In genomic region chr2:184206045-184206444, GRCh38 we compare ENCODE assay signal across 10 cellular contexts.
"Had no signal": no experiment of that assay in that cellular context is flagged by ENCODE, and none has a peak within 500 bp of the region (broad histone marks: within the 10 kb centered on the region; RNA-seq: fewer than 3 reads in every experiment).

No MANE protein-coding gene starts in this region.

- H2AFZ ChIP-seq: GM23248, GM23338 had no signal

- DNase-seq: GM23248, GOT3, H7, H9, HCEC 1CT, HFFc6 had no signal

- H3K9ac ChIP-seq: GM23248 had no signal

- FAIRE-seq: H1 had no signal

- H3K9me3 ChIP-seq: HAP-1 had no signal

- H3K4me1 ChIP-seq: HAP-1 had no signal

- H3K36me3 ChIP-seq: HAP-1 had no signal

- ATAC-seq: GM23338, HCT116 had no signal

- H3K4me3 ChIP-seq: GM23248, GM23338, HAP-1 had no signal

- H3K27ac ChIP-seq: GM23248 had no signal

- H3K4me2 ChIP-seq: GM23338 had no signal
